In the genomic region with DNA sequence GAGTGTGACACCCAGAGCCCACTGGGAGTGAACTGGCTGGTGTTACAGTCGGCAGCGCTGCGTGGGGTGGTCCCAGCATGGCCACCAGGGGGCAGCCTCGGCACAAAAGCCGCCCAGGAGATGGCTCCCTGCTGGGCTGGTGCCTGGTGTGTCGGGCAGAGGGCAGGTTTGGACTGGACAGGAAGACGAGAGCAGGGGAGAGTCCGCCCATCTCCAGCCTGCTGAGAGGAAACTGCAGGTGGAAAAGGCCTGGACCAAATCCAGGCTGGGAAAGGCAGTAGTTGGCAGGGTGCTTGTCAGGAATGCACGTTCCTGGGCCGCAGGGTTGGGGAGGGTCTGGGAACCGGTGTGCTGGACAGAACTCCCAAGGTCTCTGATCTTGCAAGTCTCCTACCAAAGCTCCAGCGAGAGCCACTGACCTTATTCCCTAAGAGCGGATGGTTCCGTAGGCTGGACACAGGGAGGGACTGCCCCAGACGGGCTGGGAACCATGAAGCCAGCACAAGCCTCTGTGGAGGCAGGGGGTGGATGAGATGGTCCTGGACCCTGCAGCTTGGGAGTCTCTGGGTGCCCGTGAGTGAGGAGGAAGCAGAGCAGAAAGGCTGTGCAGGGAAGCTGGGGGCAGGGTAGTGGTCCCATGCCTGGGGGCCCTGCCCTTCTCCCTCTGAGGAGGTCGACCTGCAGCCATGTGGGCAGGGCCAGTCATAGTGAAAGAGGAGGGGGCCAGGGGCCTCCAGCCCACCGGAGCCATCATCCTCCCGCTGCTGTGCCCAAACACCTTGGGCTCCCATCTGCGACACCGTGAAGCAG, we compare ENCODE assay signal across 8 cellular contexts. TPM values are rescaled to one million over a fixed set of nuclear protein-coding genes. Genes with fewer than 3 reads are reported as not detected.
DNase-seq lines count a peak whose midpoint lies in the region; ATAC-seq and TF ChIP-seq lines count a peak whose summit lies in the region.

No MANE protein-coding gene starts in this region.

- H3K27me3 Mint-ChIP-seq in naive thymus-derived CD8-positive, alpha-beta T cell = peaks cover 5 to 35% (median 16%) of the 10 kb centered on the region in 5 donors
- H3K27me3 Mint-ChIP-seq in stimulated activated naive B cell treated with anti-CD40 and anti-IgM and Interleukin-4, amounts not matched to agents 10 μg/mL and 1 μg/mL and 100 μg/mL, for 72 hours = peaks cover 26 to 28% of the 10 kb centered on the region in 2 donors

- no peak for TF ChIP-seq POLR2A in erythroblast (IDR thresholded peaks at IDR 0.05; ENCODE audit: low read length)

- DNase-seq in DMS53 (lab: John Stamatoyannopoulos, UW) = peak; percentile 92
- peak; percentile 64 for DNase-seq in OCI-M2 (lab: John Stamatoyannopoulos, UW; ENCODE audit: unreplicated experiment)
- peak; percentile 82 for DNase-seq in activated T-cell treated with anti-CD3 and anti-CD28 coated beads for 4 hours
- DNase-seq in erythroblast (lab: John Stamatoyannopoulos, UW) = peak; percentile 80 to 90
- peak; percentile 70 to 90 (median 84) for DNase-seq in naive thymus-derived CD8-positive, alpha-beta T cell
- DNase-seq in stimulated activated naive B cell treated with anti-CD40 and anti-IgM and Interleukin-4, amounts not matched to agents 10 μg/mL and 1 μg/mL and 100 μg/mL, for 72 hours = peak; percentile 71

- H3K9me3 Mint-ChIP-seq in naive thymus-derived CD8-positive, alpha-beta T cell = no peaks in the 10 kb centered on the region
- H3K9me3 Mint-ChIP-seq in stimulated activated naive B cell treated with anti-CD40 and anti-IgM and Interleukin-4, amounts not matched to agents 10 μg/mL and 1 μg/mL and 100 μg/mL, for 72 hours = no peaks in the 10 kb centered on the region

- ATAC-seq in HG03175 (IDR thresholded peaks at IDR 0.05; ENCODE audit: unreplicated experiment) (peak; percentile 43), GM18873 (IDR thresholded peaks at IDR 0.05; ENCODE audit: low FRiP score, unreplicated experiment) (no peak)
- ATAC-seq in naive thymus-derived CD8-positive, alpha-beta T cell = peak; percentile 85 to 86
- peak; percentile 85 to 89 for ATAC-seq in stimulated activated naive B cell treated with anti-CD40 and anti-IgM and Interleukin-4, amounts not matched to agents 10 μg/mL and 1 μg/mL and 100 μg/mL, for 72 hours (replicated peaks)

- peaks cover 0 to 2% (median 2%) of the 10 kb centered on the region in 3 donors for H3K36me3 Mint-ChIP-seq in naive thymus-derived CD8-positive, alpha-beta T cell
- H3K36me3 Mint-ChIP-seq in stimulated activated naive B cell treated with anti-CD40 and anti-IgM and Interleukin-4, amounts not matched to agents 10 μg/mL and 1 μg/mL and 100 μg/mL, for 72 hours = no peaks in the 10 kb centered on the region

- H3K4me1 Mint-ChIP-seq in naive thymus-derived CD8-positive, alpha-beta T cell = peaks cover 7 to 25% (median 16%) of the 10 kb centered on the region in 4 donors
- peaks cover 18 to 20% of the 10 kb centered on the region in 2 donors for H3K4me1 Mint-ChIP-seq in stimulated activated naive B cell treated with anti-CD40 and anti-IgM and Interleukin-4, amounts not matched to agents 10 μg/mL and 1 μg/mL and 100 μg/mL, for 72 hours

- peak overlapping the region in 5 of 10 donors; percentile 42 to 91 (median 71) for H3K27ac Mint-ChIP-seq in naive thymus-derived CD8-positive, alpha-beta T cell
- H3K27ac Mint-ChIP-seq in stimulated activated naive B cell treated with anti-CD40 and anti-IgM and Interleukin-4, amounts not matched to agents 10 μg/mL and 1 μg/mL and 100 μg/mL, for 72 hours = no peak overlapping the region

- POLR2A ChIA-PET in naive thymus-derived CD8-positive, alpha-beta T cell (lab: Charles Lee) = interaction anchor here (1.2 to 2.9 kb wide), 4 partner anchors 8 to 69 kb away, joined by 3 to 19 read pairs (median 8); a partner anchor contains a TSS

- peak overlapping the region; percentile 31 to 88 (median 75) for H3K4me3 Mint-ChIP-seq in naive thymus-derived CD8-positive, alpha-beta T cell
- peak overlapping the region; percentile 12 to 51 for H3K4me3 Mint-ChIP-seq in stimulated activated naive B cell treated with anti-CD40 and anti-IgM and Interleukin-4, amounts not matched to agents 10 μg/mL and 1 μg/mL and 100 μg/mL, for 72 hours

RNA-seq across cellular contexts. Expression of a gene that starts 1.8 kb away (rescaled TPM):
- not detected for total RNA-seq in naive thymus-derived CD8-positive, alpha-beta T cell
- polyA plus RNA-seq in naive thymus-derived CD8-positive, alpha-beta T cell = not detected

RNA-seq across cellular contexts. Expression of a gene that starts 9.2 kb away (rescaled TPM):
- total RNA-seq in naive thymus-derived CD8-positive, alpha-beta T cell = 1 to 10 TPM; 2.0 to 2.4 TPM
- polyA plus RNA-seq in naive thymus-derived CD8-positive, alpha-beta T cell = 1 to 10 TPM in 2 of 3 donors, under 1 TPM in 1; 0.67 to 2.3 (median 1.2) TPM

RNA-seq across cellular contexts. Expression of a gene that starts 44.5 kb away (rescaled TPM):
- total RNA-seq in naive thymus-derived CD8-positive, alpha-beta T cell = 10 to 100 TPM; 11.0 to 12.4 TPM
- polyA plus RNA-seq in naive thymus-derived CD8-positive, alpha-beta T cell = 10 to 100 TPM in 2 of 3 donors, 1 to 10 TPM in 1; 8.2 to 12.0 (median 11.3) TPM

RNA-seq across cellular contexts. Expression of a gene that starts 51.7 kb away (rescaled TPM):
- 1 to 10 TPM; 1.2 to 2.2 TPM for total RNA-seq in naive thymus-derived CD8-positive, alpha-beta T cell
- under 1 TPM in 2 of 3 donors, not detected in 1; 0.08 to 0.13 TPM for polyA plus RNA-seq in naive thymus-derived CD8-positive, alpha-beta T cell
